Comparison of ENCODE assay signal across 9 cellular contexts in genomic region chr11:32385998-32386397, GRCh38. TPM values are rescaled to one million over a fixed set of nuclear protein-coding genes. Genes with fewer than 3 reads are reported as not detected.
A peak's percentile ranks its signal among the peaks of the same experiment; 100 is the strongest.
DNase-seq lines count a peak whose midpoint lies in the region; ATAC-seq, FAIRE-seq and TF ChIP-seq lines count a peak whose summit lies in the region.
"Had no signal": no experiment of that assay in that cellular context is flagged by ENCODE, and none has a peak within 500 bp of the region (broad histone marks: within the 10 kb centered on the region; RNA-seq: fewer than 3 reads in every experiment).

No MANE protein-coding gene starts in this region.

- no peak for TF ChIP-seq POLR2A in GM12878 (IDR thresholded peaks at IDR 0.05; ENCODE audit: low read depth, low read length)

- H3K79me2 ChIP-seq in GM12878 (ENCODE audit: control insufficient read depth, insufficient read depth, low read length): no peaks in the 10 kb centered on the region

- RAD21 ChIA-PET in GM12878 (lab: Charles Lee; ENCODE audit: unreplicated experiment): interaction anchor here (0.6 to 1.7 kb wide), 4 partner anchors 10 to 63 kb away, joined by 3 to 5 read pairs (median 4); no protein-coding TSS in a partner anchor

- FAIRE-seq in GM12878 (lab: Jason Lieb, UNC): no peak

- no peak for TF ChIP-seq EP300 in GM12878 (IDR thresholded peaks at IDR 0.05; ENCODE audit: borderline replicate concordance in 1 of 2, control insufficient read depth in 1 of 2, low read depth in 2 of 2, low read length in 2 of 2)

- H3K4me2 ChIP-seq in GM12878 (ENCODE audit: control insufficient read depth, insufficient read depth): no peak overlapping the region

- H2AFZ ChIP-seq in GM12878 (ENCODE audit: control insufficient read depth, low read depth, low read length): no peak overlapping the region

- ATAC-seq in GM12878: peak; percentile 43; the same call in 2 of the 3 replicates
- ATAC-seq in mucosa of descending colon: peak; percentile 64
- ATAC-seq in GM19395 (IDR thresholded peaks at IDR 0.05; ENCODE audit: unreplicated experiment): no peak
- no peak for ATAC-seq in GM21381 (IDR thresholded peaks at IDR 0.05; ENCODE audit: unreplicated experiment)

- H3K4me1 ChIP-seq in GM12878 (ENCODE audit: control insufficient read depth, insufficient read depth, low read length) (no peaks in the 10 kb centered on the region), mucosa of descending colon (ENCODE audit: low read depth) (no peaks in the 10 kb centered on the region)

- intact Hi-C loops in GM12878 (cut with micrococcal nuclease; ENCODE audit: unreplicated experiment) (loop anchor here (5.0 to 10.0 kb wide), 2 partner anchors 64 to 229 kb away; no protein-coding TSS in a partner anchor), mucosa of descending colon (cut with DNase I, micrococcal nuclease) (no loop called here)

- no peak overlapping the region for H3K9ac ChIP-seq in GM12878 (ENCODE audit: control insufficient read depth, insufficient read depth, low read length)

- no TSS peak for BruUV-seq in GM12878 (replicated peaks; lab: Mats Ljungman, UMichigan)

- POLR2A ChIA-PET in GM12878 (lab: Charles Lee): interaction anchor here (0.6 to 1.9 kb wide), 2 partner anchors 10 to 311 kb away, joined by 5 to 9 read pairs; no protein-coding TSS in a partner anchor

- H3K9me3 ChIP-seq in GM12878 (replicated peaks; ENCODE audit: control insufficient read depth, insufficient read depth, low read length) (no peaks in the 10 kb centered on the region), mucosa of descending colon (no peaks in the 10 kb centered on the region)

- SMC1A ChIA-PET in GM12878 (lab: Charles Lee; ENCODE audit: uncharacterized antibody, unreplicated experiment): interaction anchor here (1.0 to 1.5 kb wide), 7 partner anchors 9 to 406 kb away, joined by 3 to 7 read pairs (median 3); no protein-coding TSS in a partner anchor

- CTCF ChIA-PET in GM12878 (lab: Yijun Ruan, JAX): interaction anchor here (0.6 to 1.9 kb wide), 10 partner anchors 10 to 201 kb away, joined by 3 to 5 read pairs (median 4); no protein-coding TSS in a partner anchor

- H3K27me3 ChIP-seq in GM12878 (replicated peaks in 1 of 2; ENCODE audit: control insufficient read depth in 2 of 2, insufficient read depth in 2 of 2, low read length in 1 of 2): peaks cover 0 to 1% of the 10 kb centered on the region in 2 experiments; a peak in 3 of 4 replicates

- H3K36me3 ChIP-seq in GM12878 (ENCODE audit: control insufficient read depth in 2 of 2, insufficient read depth in 2 of 2, low read length in 1 of 2): no peaks in the 10 kb centered on the region
- H3K36me3 ChIP-seq in mucosa of descending colon (ENCODE audit: low read depth): no peaks in the 10 kb centered on the region

- DNase-seq in DMS114 treated with DMSO at 0.1 percent for 48 hours (lab: John Stamatoyannopoulos, UW; ENCODE audit: unreplicated experiment) (peak; percentile 2), KBM-7 (peak; percentile 63), GM12878 (ENCODE audit: low read depth, low spot score) (no peak), mucosa of descending colon (peak in 1 of 3 donors; percentile 49), NCI-H2081 treated with DMSO at 0.1 percent for 48 hours (lab: John Stamatoyannopoulos, UW) (no peak)
- no peak for DNase-seq in stimulated activated CD4-positive, alpha-beta T cell treated with anti-CD3 and anti-CD28 coated beads, Interleukin-1b, Interleukin-23, amount 100 ng/mL, for 48 hours

- in situ Hi-C loops in KBM-7 (cut with MboI; ENCODE audit: low pct_unique_long_range_greater_than_20kb, low sequenced_read_pairs) (no loop called here), GM12878 (cut with MboI) (no loop called here)

- H4K20me1 ChIP-seq in GM12878 (ENCODE audit: control insufficient read depth, insufficient read depth): no peaks in the 10 kb centered on the region

- TF ChIP-seq CTCF in GM12878 (IDR thresholded peaks at IDR 0.05 in 2 of 3, conservative IDR thresholded peaks at IDR 0.05 in 1 of 3; ENCODE audit: control insufficient read depth in 2 of 3, extremely low read depth in 1 of 3, insufficient read depth in 1 of 3, low read depth in 3 of 3, low read length in 3 of 3) (peak in 2 of 3 experiments; percentile 6 to 28; a peak in 2 of 6 replicates), mucosa of descending colon (IDR thresholded peaks at IDR 0.05) (no peak)

- no peak overlapping the region for H3K27ac ChIP-seq in GM12878 (ENCODE audit: control insufficient read depth, insufficient read depth)

- no peak overlapping the region for H3K4me3 ChIP-seq in GM12878
- no peak overlapping the region for H3K4me3 ChIP-seq in mucosa of descending colon

- 55% methylated on average over 2 of the region's 2 CpGs for WGBS in GM12878 (ENCODE audit: insufficient coverage, insufficient replicate concordance, low lambda C conversion rate, missing lambda C conversion rate)

- peak; percentile 21; the same call in 1 of the 2 replicates for TF ChIP-seq RAD21 in GM12878 (IDR thresholded peaks at IDR 0.05; ENCODE audit: insufficient read depth, low read depth, low read length)

TF ChIP-seq in GM12878, 131 proteins besides CTCF, POLR2A, EP300 and RAD21:
- TF ChIP-seq TCF7 (IDR thresholded peaks at IDR 0.05; ENCODE audit: borderline replicate concordance) (no peak), SMC3 (IDR thresholded peaks at IDR 0.05; ENCODE audit: borderline replicate concordance, low read length) (peak; percentile 14; the same call in 1 of the 2 replicates), EGR1 (IDR thresholded peaks at IDR 0.05; ENCODE audit: borderline replicate concordance in 1 of 2, low read depth in 2 of 2, low read length in 2 of 2) (no peak)

RNA-seq across cellular contexts. Expression of gene WT1, which starts 49.3 kb away (rescaled TPM):
- total RNA-seq in GM12878 (2013; cell fraction: nucleolus; rRNA removed): 0.40 and 0.56 TPM in 2 replicates
- total RNA-seq in GM12878 (2014; rRNA removed) (not detected in 2 replicates), GM12878 (2014; rRNA removed; fragmentation: Illumina TruSeq; extraction: Trizol) (0.05 TPM in 1 of 2 replicates, not detected in the other), GM12878 (2021) (not detected in 2 replicates), mucosa of descending colon (under 1 TPM in 2 of 3 donors, not detected in 1; 0.09 to 0.57 TPM)
- 0.09 TPM for polyA plus RNA-seq in GM12878 (2011; ENCODE audit: low read depth)
- polyA plus RNA-seq in GM12878 (2011; rRNA removed) (0.37 and 0.69 TPM in 2 replicates), GM12878 (2014; fragmentation: Illumina TruSeq; extraction: Trizol) (not detected in 2 replicates), GM12878 (2014; fragmentation: Nextera tagmentation; extraction: Ambion mirVana) (not detected), GM12878 (2014; rRNA removed) (0.03 and 0.08 TPM in 2 replicates), GM12878 (2016; fragmentation: Nextera tagmentation; extraction: Ambion mirVana) (under 1 TPM in 1 of 2 experiments, not detected in 1; 0.07 TPM)
- 0.30 and 0.39 TPM in 2 replicates for polyA plus RNA-seq in GM12878 (2011; cell fraction: cytosol; rRNA removed)
- polyA plus RNA-seq in GM12878 (2011; cell fraction: nucleus; rRNA removed): 0.06 and 0.28 TPM in 2 replicates
- polyA plus RNA-seq in GM12878 (2012): 0.08 TPM in 1 of 2 replicates, not detected in the other
- 0.15 and 0.36 TPM in 2 replicates for polyA minus RNA-seq in GM12878 (2011; rRNA and poly(A)+ RNA removed)
- polyA minus RNA-seq in GM12878 (2011; cell fraction: cytosol; rRNA and poly(A)+ RNA removed): not detected in 2 replicates
- 0.12 and 0.19 TPM in 2 replicates for polyA minus RNA-seq in GM12878 (2011; cell fraction: nucleus; rRNA and poly(A)+ RNA removed)
- total RNA-seq: mononuclear cell had no signal

Comparison
In these comparisons a context has a peak if more than half of its experiments do, and no peak if none do; other contexts are left out.
1. DNase-seq: peak in DMS114 treated with DMSO at 0.1 percent for 48 hours (single experiment) and KBM-7 (single experiment); none in GM12878 (single experiment), stimulated activated CD4-positive, alpha-beta T cell treated with anti-CD3 and anti-CD28 coated beads, Interleukin-1b, Interleukin-23, amount 100 ng/mL, for 48 hours (single experiment) and NCI-H2081 treated with DMSO at 0.1 percent for 48 hours (single experiment).
2. ATAC-seq: peak in GM12878 (single experiment) and mucosa of descending colon (single experiment); none in GM19395 (single experiment) and GM21381 (single experiment).